ENCODE assay signal across 9 cellular contexts in the genomic region with DNA sequence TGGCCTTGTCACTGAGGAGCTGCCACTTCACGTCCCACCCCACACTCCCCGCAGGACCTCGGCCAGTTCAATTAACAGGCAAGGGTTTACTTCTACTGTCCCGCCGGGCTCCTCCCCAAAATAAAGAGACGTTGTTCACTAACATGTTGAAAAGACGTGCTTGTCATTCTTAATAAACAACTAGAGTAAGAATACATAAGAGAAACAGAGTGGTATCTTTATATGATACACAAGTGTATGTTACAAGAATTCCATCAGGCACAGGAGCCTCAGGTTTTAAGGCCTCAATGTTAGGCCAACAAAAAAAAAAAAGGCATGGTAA. TPM values are rescaled to one million over a fixed set of nuclear protein-coding genes. Genes with fewer than 3 reads are reported as not detected.
DNase-seq lines count a peak whose midpoint lies in the region; ATAC-seq, FAIRE-seq and TF ChIP-seq lines count a peak whose summit lies in the region.
"Had no signal": no experiment of that assay in that cellular context is flagged by ENCODE, and none has a peak within 500 bp of the region (broad histone marks: within the 10 kb centered on the region; RNA-seq: fewer than 3 reads in every experiment).

No MANE protein-coding gene starts in this region.

- H3K4me3 Mint-ChIP-seq in chondrocyte (ENCODE audit: unreplicated experiment) (peak overlapping the region; percentile 94), naive B cell (peak overlapping the region; percentile 93 to 99 (median 95))

- CTCF ChIA-PET in A549 (lab: Yijun Ruan, JAX), result interaction anchor here (0.8 to 1.7 kb wide), 3 partner anchors 40 to 65 kb away, joined by 3 to 5 read pairs (median 4); no protein-coding TSS in a partner anchor

- H3K9ac ChIP-seq in Karpas-422 (ENCODE audit: low read length), result peak overlapping the region; percentile 62

- in situ Hi-C loops in GM13976 (cut with MboI; ENCODE audit: low sequenced_read_pairs, unreplicated experiment), result no loop called here

- H3K79me2 ChIP-seq in Karpas-422 (ENCODE audit: low read length), result peaks cover 39% of the 10 kb centered on the region

- DNase-seq in A549 (ENCODE audit: low read depth in 1 of 2, low spot score in 1 of 2) (no peak), Karpas-422 (no peak), chondrocyte (ENCODE audit: low spot score) (no peak), naive B cell (no peak), GM13976 (ENCODE audit: low spot score) (no peak), KG1 (lab: John Stamatoyannopoulos, UW) (no peak), NAMALWA (ENCODE audit: low spot score) (no peak)

- peaks cover 41% of the 10 kb centered on the region for H3K36me3 ChIP-seq in Karpas-422 (ENCODE audit: insufficient read depth, low read length)

- H3K27me3 Mint-ChIP-seq in chondrocyte (ENCODE audit: low read depth) (no peaks in the 10 kb centered on the region), naive B cell (no peaks in the 10 kb centered on the region)

- H3K36me3 Mint-ChIP-seq in chondrocyte (ENCODE audit: low read depth) (peaks cover 29% of the 10 kb centered on the region), naive B cell (peaks cover 5 to 13% of the 10 kb centered on the region in 2 donors)

- TF ChIP-seq POLR2A in A549 (IDR thresholded peaks at IDR 0.05; ENCODE audit: low read length), result no peak

- WGBS in A549 (ENCODE audit: missing lambda C conversion rate), result 1% methylated on average over 7 of the region's 7 CpGs

- H3K4me2 ChIP-seq in A549 (peak overlapping the region; percentile 99), Karpas-422 (ENCODE audit: low read depth, low read length, poor library complexity, severe bottlenecking) (peak overlapping the region; percentile 91)

- H3K9me3 ChIP-seq in A549, result no peaks in the 10 kb centered on the region
- H3K9me3 ChIP-seq in Karpas-422 (ENCODE audit: low read length), result no peaks in the 10 kb centered on the region

- no peak for FAIRE-seq in A549 (lab: Jason Lieb, UNC)
- FAIRE-seq: TTC549 had no signal

- H3K9me3 Mint-ChIP-seq in chondrocyte (ENCODE audit: low read depth) (no peaks in the 10 kb centered on the region), naive B cell (no peaks in the 10 kb centered on the region)

- no peak overlapping the region for H2AFZ ChIP-seq in Karpas-422 (ENCODE audit: low read length)

- H3K4me1 ChIP-seq in A549 (peaks cover 14% of the 10 kb centered on the region), Karpas-422 (ENCODE audit: low read length) (peaks cover 51% of the 10 kb centered on the region)

- peaks cover 6% of the 10 kb centered on the region; the same call in 1 of the 2 replicates for H4K20me1 ChIP-seq in Karpas-422 (ENCODE audit: insufficient read depth, low read depth, low read length)

- peak overlapping the region; percentile 99 for H3K27ac Mint-ChIP-seq in chondrocyte (ENCODE audit: unreplicated experiment)
- peak overlapping the region; percentile 98 to 100 (median 99) for H3K27ac Mint-ChIP-seq in naive B cell

- TF ChIP-seq RAD21 in A549 (conservative IDR thresholded peaks at IDR 0.05 in 1 of 2, IDR thresholded peaks at IDR 0.05 in 1 of 2), result no peak

- H3K27ac ChIP-seq in A549 (peak overlapping the region; percentile 32 to 61; a peak in 4 of 6 replicates), Karpas-422 (ENCODE audit: low read length) (peak overlapping the region; percentile 30; the same call in 1 of the 2 replicates)

- H3K4me1 Mint-ChIP-seq in chondrocyte (ENCODE audit: low read depth), result peaks cover 47% of the 10 kb centered on the region
- peaks cover 37 to 51% (median 46%) of the 10 kb centered on the region in 3 donors for H3K4me1 Mint-ChIP-seq in naive B cell

- no peak overlapping the region for H3K4me3 ChIP-seq in A549
- H3K4me3 ChIP-seq in Karpas-422 (ENCODE audit: low read length), result peak overlapping the region; percentile 76

- H3K9me2 ChIP-seq in Karpas-422 (replicated peaks; ENCODE audit: insufficient read depth, low read length), result no peaks in the 10 kb centered on the region

- no peak for TF ChIP-seq EP300 in A549 (IDR thresholded peaks at IDR 0.05)

- POLR2A ChIA-PET in A549 (lab: Yijun Ruan, JAX), result interaction anchor here (0.6 to 1.8 kb wide), 22 partner anchors 9 to 542 kb away, joined by 3 to 28 read pairs (median 4); a partner anchor contains a TSS

- H3K27me3 ChIP-seq in Karpas-422 (ENCODE audit: low read length), result no peaks in the 10 kb centered on the region

- no peak for ATAC-seq in A549
- ATAC-seq in naive B cell (ENCODE audit: low read depth in 2 of 2), result no peak
- no peak for ATAC-seq in HG02798 (IDR thresholded peaks at IDR 0.05; ENCODE audit: poor library complexity, unreplicated experiment)

- TF ChIP-seq CTCF in A549 (IDR thresholded peaks at IDR 0.05) (no peak), chondrocyte (IDR thresholded peaks at IDR 0.05) (no peak), GM13976 (IDR thresholded peaks at IDR 0.05; ENCODE audit: borderline replicate concordance, control extremely low read depth, extremely low read depth, insufficient read depth, missing control alignments) (no peak)

TF ChIP-seq in A549, 52 proteins besides CTCF, POLR2A, EP300 and RAD21:
- TF ChIP-seq ZC3H11A (IDR thresholded peaks at IDR 0.05), result no peak

RNA-seq across cellular contexts. Expression of a gene that starts 0.3 kb away (rescaled TPM):
- polyA plus RNA-seq in A549 (2011; rRNA removed) (212 and 222 TPM in 2 replicates), A549 (2017; fragmentation: RNase III; extraction: RNeasy Plus Mini Kit Qiagen cat#74134 plus additional on column Dnase treatment) (175 to 203 TPM (median 177 TPM) in 3 replicates), naive B cell (ENCODE audit: low read depth in 6 of 6) (100 to 1,000 TPM in 3 of 6 donors, 10 to 100 TPM in 3; 78.6 to 117 (median 97.6) TPM)
- 207 and 237 TPM in 2 replicates for polyA plus RNA-seq in A549 (2012; cell fraction: cytosol; rRNA removed)
- polyA plus RNA-seq in A549 (2012; cell fraction: nucleus; rRNA removed), result 220 and 246 TPM in 2 replicates
- polyA minus RNA-seq in A549 (2011; rRNA and poly(A)+ RNA removed), result 336 and 390 TPM in 2 replicates
- 522 and 655 TPM in 2 replicates for total RNA-seq in Karpas-422 (2014; rRNA removed; shearing (Covaris generic); ENCODE audit: low replicate concordance)
- total RNA-seq in chondrocyte, result 133 to 199 TPM (median 140 TPM) in 3 replicates

RNA-seq across cellular contexts. Expression of a gene that starts 7.6 kb away (rescaled TPM):
- 44.3 and 46.5 TPM in 2 replicates for polyA plus RNA-seq in A549 (2011; rRNA removed)
- 117 and 142 TPM in 2 replicates for polyA plus RNA-seq in A549 (2012; cell fraction: cytosol; rRNA removed)
- polyA plus RNA-seq in A549 (2012; cell fraction: nucleus; rRNA removed), result 75.9 and 117 TPM in 2 replicates
- polyA plus RNA-seq in A549 (2017; fragmentation: RNase III; extraction: RNeasy Plus Mini Kit Qiagen cat#74134 plus additional on column Dnase treatment), result 68.1 to 76.9 TPM (median 71.4 TPM) in 3 replicates
- polyA minus RNA-seq in A549 (2011; rRNA and poly(A)+ RNA removed), result 52.6 and 55.7 TPM in 2 replicates
- total RNA-seq in Karpas-422 (2014; rRNA removed; shearing (Covaris generic); ENCODE audit: low replicate concordance), result 228 and 279 TPM in 2 replicates
- total RNA-seq in chondrocyte, result 60.4 to 74.3 TPM (median 69.2 TPM) in 3 replicates
- 100 to 1,000 TPM; 124 to 177 (median 143) TPM for polyA plus RNA-seq in naive B cell (ENCODE audit: low read depth in 6 of 6)

RNA-seq across cellular contexts. Expression of a gene that starts 11.1 kb away (rescaled TPM):
- polyA plus RNA-seq in A549 (2011; rRNA removed) (35.8 and 47.1 TPM in 2 replicates), A549 (2017; fragmentation: RNase III; extraction: RNeasy Plus Mini Kit Qiagen cat#74134 plus additional on column Dnase treatment) (20.1 to 21.4 TPM (median 20.5 TPM) in 3 replicates), naive B cell (ENCODE audit: low read depth in 6 of 6) (10 to 100 TPM; 25.4 to 40.6 (median 27.5) TPM)
- 41.1 and 49.9 TPM in 2 replicates for polyA plus RNA-seq in A549 (2012; cell fraction: cytosol; rRNA removed)
- 126 and 127 TPM in 2 replicates for polyA plus RNA-seq in A549 (2012; cell fraction: nucleus; rRNA removed)
- polyA minus RNA-seq in A549 (2011; rRNA and poly(A)+ RNA removed), result 60.7 and 76.0 TPM in 2 replicates
- total RNA-seq in Karpas-422 (2014; rRNA removed; shearing (Covaris generic); ENCODE audit: low replicate concordance), result 44.8 and 53.4 TPM in 2 replicates
- total RNA-seq in chondrocyte, result 18.3 to 29.7 TPM (median 21.5 TPM) in 3 replicates

RNA-seq across cellular contexts. Expression of a gene that starts 22.3 kb away (rescaled TPM):
- polyA plus RNA-seq in A549 (2011; rRNA removed) (64.2 and 80.5 TPM in 2 replicates), A549 (2017; fragmentation: RNase III; extraction: RNeasy Plus Mini Kit Qiagen cat#74134 plus additional on column Dnase treatment) (97.6 to 106 TPM (median 99.6 TPM) in 3 replicates), naive B cell (ENCODE audit: low read depth in 6 of 6) (100 to 1,000 TPM in 4 of 6 donors, 10 to 100 TPM in 2; 94.3 to 112 (median 106) TPM)
- 105 and 126 TPM in 2 replicates for polyA plus RNA-seq in A549 (2012; cell fraction: cytosol; rRNA removed)
- 629 and 659 TPM in 2 replicates for polyA plus RNA-seq in A549 (2012; cell fraction: nucleus; rRNA removed)
- polyA minus RNA-seq in A549 (2011; rRNA and poly(A)+ RNA removed), result 96.2 and 100 TPM in 2 replicates
- total RNA-seq in Karpas-422 (2014; rRNA removed; shearing (Covaris generic); ENCODE audit: low replicate concordance), result 82.1 and 110 TPM in 2 replicates
- 164 to 222 TPM (median 168 TPM) in 3 replicates for total RNA-seq in chondrocyte

RNA-seq across cellular contexts. Expression of a gene that starts 39.5 kb away (rescaled TPM):
- polyA plus RNA-seq in A549 (2011; rRNA removed) (16.4 and 18.9 TPM in 2 replicates), A549 (2017; fragmentation: RNase III; extraction: RNeasy Plus Mini Kit Qiagen cat#74134 plus additional on column Dnase treatment) (12.1 to 14.4 TPM (median 13.8 TPM) in 3 replicates), naive B cell (ENCODE audit: low read depth in 6 of 6) (10 to 100 TPM in 5 of 6 donors, 1 to 10 TPM in 1; 2.6 to 17.8 (median 15.1) TPM)
- 23.9 and 26.5 TPM in 2 replicates for polyA plus RNA-seq in A549 (2012; cell fraction: cytosol; rRNA removed)
- 77.9 and 98.6 TPM in 2 replicates for polyA plus RNA-seq in A549 (2012; cell fraction: nucleus; rRNA removed)
- 26.4 and 30.0 TPM in 2 replicates for polyA minus RNA-seq in A549 (2011; rRNA and poly(A)+ RNA removed)
- total RNA-seq in Karpas-422 (2014; rRNA removed; shearing (Covaris generic); ENCODE audit: low replicate concordance), result 36.1 and 86.7 TPM in 2 replicates
- 25.6 to 31.0 TPM (median 26.3 TPM) in 3 replicates for total RNA-seq in chondrocyte
